24 cellular contexts compared by ENCODE assay signal in genomic region chr5:90356612-90357011, GRCh38. TPM values are rescaled to one million over a fixed set of nuclear protein-coding genes. Genes with fewer than 3 reads are reported as not detected.
DNase-seq lines count a peak whose midpoint lies in the region; ATAC-seq and TF ChIP-seq lines count a peak whose summit lies in the region.
"Had no signal": no experiment of that assay in that cellular context is flagged by ENCODE, and none has a peak within 500 bp of the region (broad histone marks: within the 10 kb centered on the region; RNA-seq: fewer than 3 reads in every experiment).

No MANE protein-coding gene starts in this region.

- H3K36me3 ChIP-seq in Panc1 (ENCODE audit: control insufficient read depth, insufficient read depth, low read length) = no peaks in the 10 kb centered on the region
- H3K36me3 ChIP-seq: adrenal gland, BE2C, lower lobe of right lung, SJSA1, tibial nerve had no signal

- H3K36me3 Mint-ChIP-seq in Calu3 (ENCODE audit: insufficient read depth, unreplicated experiment) = no peaks in the 10 kb centered on the region
- H3K36me3 Mint-ChIP-seq: naive thymus-derived CD4-positive, alpha-beta T cell; stimulated activated effector memory CD8-positive, alpha-beta T cell treated with anti-CD3 and anti-CD28 coated beads, Interleukin-12 subunit alpha, Interleukin-12 subunit beta, amount 100 ng/mL, for 72 hours had no signal

- BruUV-seq in Panc1 (replicated peaks; lab: Mats Ljungman, UMichigan) (no TSS peak), Calu3 (replicated peaks; lab: Mats Ljungman, UMichigan) (no TSS peak)

- DNase-seq in NCI-H146 treated with DMSO at 0.1 percent for 48 hours (lab: John Stamatoyannopoulos, UW; ENCODE audit: unreplicated experiment) (peak; percentile 24), Panc1 (ENCODE audit: low read depth, low spot score) (peak; percentile 8), fibroblast of mammary gland (ENCODE audit: low read depth) (peak; percentile 2), stromal cell of bone marrow (ENCODE audit: low read depth) (peak; percentile 5), NCI-H128 (lab: John Stamatoyannopoulos, UW; ENCODE audit: unreplicated experiment) (no peak), Calu3 (no peak), epidermal melanocyte (ENCODE audit: insufficient read length, low spot score) (no peak)
- DNase-seq: activated CD4-positive, CD25-positive, alpha-beta regulatory T cell treated with anti-CD3 and anti-CD28 coated beads, Interleukin-2, amount 50 U/mL, for 72 hours; adrenal gland; BE2C; DMS153; lower lobe of right lung; naive thymus-derived CD4-positive, alpha-beta T cell; NCI-H1092 treated with DMSO at 0.1 percent for 48 hours; NCI-H524 treated with DMSO at 0.1 percent for 48 hours; PC-9; stimulated activated CD4-positive, alpha-beta T cell treated with anti-CD3 and anti-CD28 coated beads, Interleukin-12 subunit alpha, Interleukin-12 subunit beta, amount 100 ng/mL, for 4 hours; T1000 had no signal

- POLR2A ChIA-PET in Panc1 (lab: Charles Lee) = no interaction called here

- H3K4me3 ChIP-seq in Panc1 (ENCODE audit: low read depth in 2 of 2, low read length in 2 of 2) = no peak overlapping the region
- H3K4me3 ChIP-seq in fibroblast of mammary gland (ENCODE audit: control insufficient read depth, low read depth, low read length) = no peak overlapping the region
- H3K4me3 ChIP-seq: adrenal gland, coronary artery, lower lobe of right lung, PC-9, SJSA1, tibial nerve had no signal

- intact Hi-C loops in Panc1 (cut with micrococcal nuclease; ENCODE audit: unreplicated experiment) (no loop called here), Calu3 (cut with micrococcal nuclease; ENCODE audit: unreplicated experiment) (no loop called here)

- peaks cover 16% of the 10 kb centered on the region for H3K4me1 Mint-ChIP-seq in Calu3 (ENCODE audit: low read depth, unreplicated experiment)
- H3K4me1 Mint-ChIP-seq: naive thymus-derived CD4-positive, alpha-beta T cell; stimulated activated effector memory CD8-positive, alpha-beta T cell treated with anti-CD3 and anti-CD28 coated beads, Interleukin-12 subunit alpha, Interleukin-12 subunit beta, amount 100 ng/mL, for 72 hours had no signal

- TF ChIP-seq CTCF in Panc1 (IDR thresholded peaks at IDR 0.05) (no peak), fibroblast of mammary gland (conservative IDR thresholded peaks at IDR 0.05; ENCODE audit: control insufficient read depth, insufficient read depth, low read depth, low read length) (no peak), Calu3 (IDR thresholded peaks at IDR 0.05; ENCODE audit: unreplicated experiment) (no peak)

- no peaks in the 10 kb centered on the region for H3K27me3 Mint-ChIP-seq in Calu3 (ENCODE audit: unreplicated experiment)
- H3K27me3 Mint-ChIP-seq: progenitor cell of endocrine pancreas had no signal

- in situ Hi-C loops in Panc1 (cut with HindIII; ENCODE audit: low pct_unique_long_range_greater_than_20kb, low sequenced_read_pairs) = no loop called here

- H3K4me1 ChIP-seq in Panc1 (ENCODE audit: control insufficient read depth, insufficient read depth, low read length) = no peaks in the 10 kb centered on the region
- H3K4me1 ChIP-seq: adrenal gland, BE2C, lower lobe of right lung, SJSA1, tibial nerve had no signal

- H3K27ac ChIP-seq in Panc1 (ENCODE audit: low read length) = no peak overlapping the region
- H3K27ac ChIP-seq: adrenal gland, coronary artery, lower lobe of right lung, PC-9, SJSA1, tibial nerve had no signal

- no peaks in the 10 kb centered on the region for H3K27me3 ChIP-seq in Panc1 (ENCODE audit: control insufficient read depth, insufficient read depth, low read length)
- H3K27me3 ChIP-seq: adrenal gland, BE2C, SJSA1, tibial nerve had no signal

- ATAC-seq in Panc1 = no peak
- ATAC-seq: lower lobe of right lung; naive thymus-derived CD4-positive, alpha-beta T cell; stimulated activated effector memory CD8-positive, alpha-beta T cell treated with anti-CD3 and anti-CD28 coated beads, Interleukin-12 subunit alpha, Interleukin-12 subunit beta, amount 100 ng/mL, for 72 hours had no signal

- H3K9me3 ChIP-seq in Panc1 (ENCODE audit: control insufficient read depth, insufficient read depth, low read depth, low read length) = no peaks in the 10 kb centered on the region
- H3K9me3 ChIP-seq: adrenal gland, BE2C, lower lobe of right lung, SJSA1, tibial nerve had no signal

- H3K9me3 Mint-ChIP-seq in Calu3 (ENCODE audit: low read depth, unreplicated experiment) = peaks cover 5% of the 10 kb centered on the region
- H3K9me3 Mint-ChIP-seq: activated T-helper 2 cell treated with anti-CD3 and anti-CD28 coated beads, Interferon-gamma antibody, Interleukin-2, Interleukin-4, amounts not matched to agents 10 μg/mL and 5 μg/mL and 100 μg/mL, durations not matched to agents 14 hours and 24 hours and 36 hours; stimulated activated effector memory CD8-positive, alpha-beta T cell treated with anti-CD3 and anti-CD28 coated beads, Interleukin-12 subunit alpha, Interleukin-12 subunit beta, amount 100 ng/mL, for 72 hours had no signal

- no peak overlapping the region for H3K27ac Mint-ChIP-seq in Calu3 (ENCODE audit: unreplicated experiment)
- H3K27ac Mint-ChIP-seq: activated T-helper 2 cell treated with anti-CD3 and anti-CD28 coated beads, Interferon-gamma antibody, Interleukin-2, Interleukin-4, amounts not matched to agents 10 μg/mL and 5 μg/mL and 100 μg/mL, durations not matched to agents 14 hours and 24 hours and 36 hours; naive thymus-derived CD4-positive, alpha-beta T cell; stimulated activated effector memory CD8-positive, alpha-beta T cell treated with anti-CD3 and anti-CD28 coated beads, Interleukin-12 subunit alpha, Interleukin-12 subunit beta, amount 100 ng/mL, for 72 hours had no signal

- H3K4me3 Mint-ChIP-seq in Calu3 (ENCODE audit: low read depth, unreplicated experiment) = no peak overlapping the region
- H3K4me3 Mint-ChIP-seq: naive thymus-derived CD4-positive, alpha-beta T cell; stimulated activated effector memory CD8-positive, alpha-beta T cell treated with anti-CD3 and anti-CD28 coated beads, Interleukin-12 subunit alpha, Interleukin-12 subunit beta, amount 100 ng/mL, for 72 hours had no signal

- CTCF ChIA-PET in Panc1 (lab: Charles Lee) = no interaction called here
- CTCF ChIA-PET in Calu3 (lab: Charles Lee) = no interaction called here

RNA-seq across cellular contexts. Expression of gene CETN3, which starts 52.9 kb away (rescaled TPM):
- total RNA-seq in Panc1 (2021; ENCODE audit: unreplicated experiment) = 30.6 TPM
- polyA plus RNA-seq in Panc1 (2012; ENCODE audit: insufficient read length) = 13.4 TPM
- 30.0 and 40.3 TPM in 2 replicates for total RNA-seq in Calu3 (2022)

Comparison
In these comparisons a context has a peak if more than half of its experiments do, and no peak if none do; other contexts are left out.
1. DNase-seq: peak in NCI-H146 treated with DMSO at 0.1 percent for 48 hours (single experiment), Panc1 (single experiment), fibroblast of mammary gland (single experiment) and stromal cell of bone marrow (single experiment); none in NCI-H128 (single experiment), Calu3 (single experiment) and epidermal melanocyte (single experiment).